Comparison of ENCODE assay signal across 18 cellular contexts in the genomic region with DNA sequence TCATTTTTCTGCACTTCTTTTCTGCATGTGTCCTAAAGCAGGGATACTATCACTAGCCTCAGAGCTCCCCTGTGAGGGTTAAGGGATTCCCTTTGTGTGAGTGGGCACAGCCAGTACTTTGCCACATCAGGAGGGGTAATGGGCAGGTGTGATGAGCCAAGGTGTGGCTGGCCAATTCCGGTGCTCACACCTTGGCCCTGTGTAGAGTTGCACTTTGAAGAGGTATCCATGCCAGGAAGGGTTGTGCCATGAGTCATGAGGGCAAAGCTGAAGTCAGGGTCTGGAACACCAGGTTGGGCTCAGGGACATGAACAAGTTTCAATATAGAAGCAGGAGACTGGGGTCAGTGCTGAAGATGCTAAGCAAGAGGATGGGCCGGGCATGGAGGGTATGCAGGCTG.
DNase-seq lines count a peak whose midpoint lies in the region; ATAC-seq and TF ChIP-seq lines count a peak whose summit lies in the region.
"Had no signal": no experiment of that assay in that cellular context is flagged by ENCODE, and none has a peak within 500 bp of the region (broad histone marks: within the 10 kb centered on the region; RNA-seq: fewer than 3 reads in every experiment).

No MANE protein-coding gene starts in this region.

- H3K36me3 Mint-ChIP-seq in MCF 10A (ENCODE audit: insufficient read depth, unreplicated experiment) (no peaks in the 10 kb centered on the region), neural crest cell (ENCODE audit: low read depth) (no peaks in the 10 kb centered on the region)

- no peak overlapping the region for H3K27ac ChIP-seq in breast epithelium
- no peak overlapping the region for H3K27ac ChIP-seq in epithelial cell of prostate
- no peak overlapping the region for H3K27ac ChIP-seq in upper lobe of right lung

- no peak overlapping the region for H3K4me3 ChIP-seq in breast epithelium
- H3K4me3 ChIP-seq in upper lobe of right lung: no peak overlapping the region
- H3K4me3 ChIP-seq: GM12878 had no signal

- TF ChIP-seq CTCF in MCF 10A (IDR thresholded peaks at IDR 0.05; ENCODE audit: unreplicated experiment) (no peak), breast epithelium (IDR thresholded peaks at IDR 0.05) (no peak), neural crest cell (conservative IDR thresholded peaks at IDR 0.05) (no peak), upper lobe of right lung (IDR thresholded peaks at IDR 0.05) (no peak)

- no peaks in the 10 kb centered on the region for H3K9me3 ChIP-seq in breast epithelium
- no peaks in the 10 kb centered on the region for H3K9me3 ChIP-seq in upper lobe of right lung

- H3K4me1 ChIP-seq in breast epithelium (no peaks in the 10 kb centered on the region), upper lobe of right lung (no peaks in the 10 kb centered on the region)

- H3K9me3 Mint-ChIP-seq in MCF 10A (ENCODE audit: unreplicated experiment): no peaks in the 10 kb centered on the region
- H3K9me3 Mint-ChIP-seq in neural crest cell: no peaks in the 10 kb centered on the region
- H3K9me3 Mint-ChIP-seq: H9 had no signal

- CTCF ChIA-PET in MCF 10A (lab: Yijun Ruan, JAX): no interaction called here

- H3K36me3 ChIP-seq in breast epithelium (no peaks in the 10 kb centered on the region), upper lobe of right lung (no peaks in the 10 kb centered on the region)

- no peak overlapping the region for H3K4me3 Mint-ChIP-seq in MCF 10A (ENCODE audit: unreplicated experiment)
- no peak overlapping the region for H3K4me3 Mint-ChIP-seq in neural crest cell
- H3K4me3 Mint-ChIP-seq: H9 had no signal

- DNase-seq in MCF 10A (ENCODE audit: unreplicated experiment): peak; percentile 72
- DNase-seq in breast epithelium (ENCODE audit: low spot score in 2 of 2): no peak
- DNase-seq in epithelial cell of prostate (ENCODE audit: low read depth, low spot score): peak; percentile 24
- DNase-seq in neural crest cell (ENCODE audit: low read depth, low spot score): no peak
- DNase-seq in upper lobe of right lung: no peak
- DNase-seq in MV-4-11 (lab: John Stamatoyannopoulos, UW): no peak
- DNase-seq in DMS 273 treated with DMSO at 0.1 percent for 48 hours (lab: John Stamatoyannopoulos, UW): no peak
- no peak for DNase-seq in RKO (ENCODE audit: low spot score)
- DNase-seq: C1 segment of cervical spinal cord, DMS79, H9, IMR-90, NCI-H1048, NCI-H1694, NCI-H2107, NCI-H345, SHP77 had no signal

- peak; percentile 48 for ATAC-seq in upper lobe of right lung
- ATAC-seq: GM12878 had no signal

- peak overlapping the region; percentile 3 for H3K27ac Mint-ChIP-seq in MCF 10A (ENCODE audit: low read depth, unreplicated experiment)
- H3K27ac Mint-ChIP-seq in neural crest cell (ENCODE audit: unreplicated experiment): peak overlapping the region; percentile 82
- H3K27ac Mint-ChIP-seq: H9 had no signal

- POLR2A ChIA-PET in MCF 10A (lab: Yijun Ruan, JAX): interaction anchor here (0.6 to 0.7 kb wide), 2 partner anchors 66 to 248 kb away, joined by 3 read pairs; no protein-coding TSS in a partner anchor

- no peak for TF ChIP-seq POLR2A in breast epithelium (IDR thresholded peaks at IDR 0.05)

- no TSS peak for BruUV-seq in MCF 10A (replicated peaks; lab: Mats Ljungman, UMichigan)

- intact Hi-C loops in MCF 10A (cut with micrococcal nuclease) (no loop called here), breast epithelium (cut with DNase I; ENCODE audit: low total_unique reads) (no loop called here), upper lobe of right lung (cut with DNase I) (no loop called here)

- H3K4me1 Mint-ChIP-seq in MCF 10A (ENCODE audit: insufficient read depth, unreplicated experiment): peaks cover 15% of the 10 kb centered on the region
- H3K4me1 Mint-ChIP-seq in neural crest cell: peaks cover 5% of the 10 kb centered on the region
- H3K4me1 Mint-ChIP-seq: H9 had no signal

- H3K27me3 ChIP-seq in breast epithelium (no peaks in the 10 kb centered on the region), upper lobe of right lung (no peaks in the 10 kb centered on the region)

- no peaks in the 10 kb centered on the region for H3K27me3 Mint-ChIP-seq in MCF 10A (ENCODE audit: insufficient read depth, unreplicated experiment)
- no peaks in the 10 kb centered on the region for H3K27me3 Mint-ChIP-seq in neural crest cell (ENCODE audit: low read depth)

Comparison
In these comparisons a context has a peak if more than half of its experiments do, and no peak if none do; other contexts are left out.
1. DNase-seq: peak in MCF 10A (single experiment) and epithelial cell of prostate (single experiment); none in breast epithelium (0 of 2), neural crest cell (single experiment), upper lobe of right lung (single experiment), MV-4-11 (single experiment), DMS 273 treated with DMSO at 0.1 percent for 48 hours (single experiment) and RKO (single experiment).